Comparison of ENCODE assay signal across 40 cellular contexts in genomic region chr2:186855216-186855615, GRCh38. TPM values are rescaled to one million over a fixed set of nuclear protein-coding genes. Genes with fewer than 3 reads are reported as not detected.
"Had no signal": no experiment of that assay in that cellular context is flagged by ENCODE, and none has a peak within 500 bp of the region (broad histone marks: within the 10 kb centered on the region; RNA-seq: fewer than 3 reads in every experiment).

No MANE protein-coding gene starts in this region.

- H3K27me3 ChIP-seq: adrenal gland, ascending aorta, brain microvascular endothelial cell, breast epithelium, cardiac muscle cell had no signal

- H3K9me3 ChIP-seq: adrenal gland, ascending aorta, body of pancreas, breast epithelium had no signal

- H3K9me3 Mint-ChIP-seq: activated naive CD4-positive, alpha-beta T cell treated with anti-CD3 and anti-CD28 coated beads, Interleukin-2, amount 10 ng/mL, durations not matched to agents 7 days and 5 days; activated naive CD4-positive, alpha-beta T cell treated with anti-CD3 and anti-CD28 coated beads, Interleukin-2, amount 50 U/mL, for 72 hours; activated naive CD8-positive, alpha-beta T cell treated with anti-CD3 and anti-CD28 coated beads for 36 hours; activated naive CD8-positive, alpha-beta T cell treated with anti-CD3 and anti-CD28 coated beads, Interleukin-2, amount 50 U/mL, for 24 hours; activated T-cell treated with anti-CD3 and anti-CD28 coated beads, Interleukin-2, amount 50 U/mL, for 72 hours; activated T-helper 1 cell treated with anti-CD3 and anti-CD28 coated beads, Interleukin-12 subunit alpha, Interleukin-12 subunit beta, Interleukin-2, Interleukin-4 antibody, amounts not matched to agents 30 ng/mL and 10 ng/mL and 1 ng/mL, durations not matched to agents 14 hours and 24 hours and 36 hours; activated T-helper 17 cell treated with anti-CD3 and anti-CD28 coated beads, Interleukin-2, amount 50 U/mL, for 72 hours; activated T-helper 2 cell treated with anti-CD3 and anti-CD28 coated beads, Interferon-gamma antibody, Interleukin-2, Interleukin-4, amounts not matched to agents 10 μg/mL and 5 μg/mL and 100 μg/mL, durations not matched to agents 14 hours and 24 hours and 36 hours had no signal

- DNase-seq: activated effector memory CD4-positive, alpha-beta T cell treated with anti-CD3 and anti-CD28 coated beads, Interleukin-2, amount 50 U/mL, for 16 hours; activated effector memory CD4-positive, alpha-beta T cell treated with Interleukin-2 at 50 U/mL for 16 hours; activated gamma-delta T cell; activated gamma-delta T cell treated with Interleukin-2 at 50 U/mL for 16 hours; activated naive CD4-positive, alpha-beta T cell; activated naive CD4-positive, alpha-beta T cell treated with anti-CD3 and anti-CD28 coated beads for 36 hours; activated naive CD4-positive, alpha-beta T cell treated with anti-CD3 and anti-CD28 coated beads, Interleukin-2, amount 10 ng/mL, durations not matched to agents 7 days and 5 days; activated naive CD4-positive, alpha-beta T cell treated with anti-CD3 and anti-CD28 coated beads, Interleukin-2, amount 50 U/mL, for 16 hours; activated naive CD4-positive, alpha-beta T cell treated with Interleukin-2 at 50 U/mL for 16 hours; activated naive CD8-positive, alpha-beta T cell treated with anti-CD3 and anti-CD28 coated beads for 36 hours; activated naive CD8-positive, alpha-beta T cell treated with anti-CD3 and anti-CD28 coated beads, Interleukin-2, amount 10 ng/mL, durations not matched to agents 7 days and 5 days; activated naive CD8-positive, alpha-beta T cell treated with anti-CD3 and anti-CD28 coated beads, Interleukin-2, amount 50 U/mL, for 24 hours; activated T-cell treated with anti-CD3 and anti-CD28 coated beads, Interleukin-2, amount 50 U/mL, for 1 hour; activated T-cell treated with anti-CD3 and anti-CD28 coated beads, Interleukin-2, amount 50 U/mL, for 24 hours; activated T-cell treated with anti-CD3 and anti-CD28 coated beads, Interleukin-2, amount 50 U/mL, for 4 hours; activated T-cell treated with anti-CD3 and anti-CD28 coated beads, Interleukin-2, amount 50 U/mL, for 48 hours; activated T-cell treated with anti-CD3 and anti-CD28 coated beads, Interleukin-2, amount 50 U/mL, for 72 hours; adrenal gland; amniotic stem cell; amygdala; anterior cingulate cortex; aorta; body of pancreas; brain microvascular endothelial cell; central memory CD4-positive, alpha-beta T cell; cerebellar nuclear complex had no signal

- H3K27me3 Mint-ChIP-seq: activated naive CD4-positive, alpha-beta T cell treated with anti-CD3 and anti-CD28 coated beads, Interleukin-2, amount 10 ng/mL, durations not matched to agents 7 days and 5 days; activated naive CD4-positive, alpha-beta T cell treated with anti-CD3 and anti-CD28 coated beads, Interleukin-2, amount 50 U/mL, for 24 hours; activated naive CD8-positive, alpha-beta T cell treated with anti-CD3 and anti-CD28 coated beads, Interleukin-2, amount 50 U/mL, for 24 hours; brain; central memory CD8-positive, alpha-beta T cell had no signal

- H3K27ac ChIP-seq: adrenal gland, ascending aorta, body of pancreas, brain microvascular endothelial cell, breast epithelium, cardiac muscle cell had no signal

- H3K36me3 ChIP-seq: adrenal gland, ascending aorta, brain microvascular endothelial cell, breast epithelium, cardiac muscle cell had no signal

- H3K4me1 Mint-ChIP-seq: activated naive CD4-positive, alpha-beta T cell treated with anti-CD3 and anti-CD28 coated beads, Interleukin-2, amount 10 ng/mL, durations not matched to agents 7 days and 5 days; activated naive CD4-positive, alpha-beta T cell treated with anti-CD3 and anti-CD28 coated beads, Interleukin-2, amount 50 U/mL, for 24 hours; activated naive CD8-positive, alpha-beta T cell treated with anti-CD3 and anti-CD28 coated beads for 36 hours; activated naive CD8-positive, alpha-beta T cell treated with anti-CD3 and anti-CD28 coated beads, Interleukin-2, amount 10 ng/mL, durations not matched to agents 7 days and 5 days; activated naive CD8-positive, alpha-beta T cell treated with anti-CD3 and anti-CD28 coated beads, Interleukin-2, amount 50 U/mL, for 24 hours; activated T-helper 17 cell treated with anti-CD3 and anti-CD28 coated beads, Interleukin-2, amount 50 U/mL, for 72 hours; brain; central memory CD8-positive, alpha-beta T cell had no signal

- H3K36me3 Mint-ChIP-seq: activated naive CD4-positive, alpha-beta T cell treated with anti-CD3 and anti-CD28 coated beads, Interleukin-2, amount 10 ng/mL, durations not matched to agents 7 days and 5 days; activated naive CD4-positive, alpha-beta T cell treated with anti-CD3 and anti-CD28 coated beads, Interleukin-2, amount 50 U/mL, for 24 hours; activated naive CD4-positive, alpha-beta T cell treated with anti-CD3 and anti-CD28 coated beads, Interleukin-2, amount 50 U/mL, for 72 hours; activated naive CD8-positive, alpha-beta T cell treated with anti-CD3 and anti-CD28 coated beads for 36 hours; activated naive CD8-positive, alpha-beta T cell treated with anti-CD3 and anti-CD28 coated beads, Interleukin-2, amount 10 ng/mL, durations not matched to agents 7 days and 5 days; brain had no signal

- H3K4me3 ChIP-seq: adrenal gland, ascending aorta, body of pancreas, breast epithelium, cardiac muscle cell had no signal

- FAIRE-seq: bronchial epithelial cell had no signal

- H3K4me1 ChIP-seq: adrenal gland, ascending aorta, body of pancreas, breast epithelium had no signal

- ATAC-seq: activated naive CD4-positive, alpha-beta T cell treated with anti-CD3 and anti-CD28 coated beads, Interleukin-2, amount 50 U/mL, for 72 hours; activated naive CD8-positive, alpha-beta T cell treated with anti-CD3 and anti-CD28 coated beads, Interleukin-2, amount 50 U/mL, for 24 hours; activated T-cell treated with anti-CD3 and anti-CD28 coated beads, Interleukin-2, amount 50 U/mL, for 4 hours; activated T-cell treated with anti-CD3 and anti-CD28 coated beads, Interleukin-2, amount 50 U/mL, for 72 hours; activated T-helper 17 cell treated with anti-CD3 and anti-CD28 coated beads, Interleukin-2, amount 50 U/mL, for 72 hours; body of pancreas had no signal

- H3K4me3 Mint-ChIP-seq: activated naive CD4-positive, alpha-beta T cell treated with anti-CD3 and anti-CD28 coated beads for 36 hours; activated naive CD4-positive, alpha-beta T cell treated with anti-CD3 and anti-CD28 coated beads, Interleukin-2, amount 10 ng/mL, durations not matched to agents 7 days and 5 days; activated naive CD4-positive, alpha-beta T cell treated with anti-CD3 and anti-CD28 coated beads, Interleukin-2, amount 50 U/mL, for 24 hours; activated naive CD8-positive, alpha-beta T cell; activated naive CD8-positive, alpha-beta T cell treated with anti-CD3 and anti-CD28 coated beads for 36 hours; activated naive CD8-positive, alpha-beta T cell treated with anti-CD3 and anti-CD28 coated beads, Interleukin-2, amount 10 ng/mL, durations not matched to agents 7 days and 5 days; activated naive CD8-positive, alpha-beta T cell treated with anti-CD3 and anti-CD28 coated beads, Interleukin-2, amount 50 U/mL, for 24 hours; activated T-cell treated with anti-CD3 and anti-CD28 coated beads, Interleukin-2, amount 50 U/mL, for 24 hours; activated T-cell treated with anti-CD3 and anti-CD28 coated beads, Interleukin-2, amount 50 U/mL, for 4 hours; activated T-cell treated with anti-CD3 and anti-CD28 coated beads, Interleukin-2, amount 50 U/mL, for 72 hours; activated T-helper 1 cell treated with anti-CD3 and anti-CD28 coated beads, Interleukin-12 subunit alpha, Interleukin-12 subunit beta, Interleukin-2, Interleukin-4 antibody, amounts not matched to agents 30 ng/mL and 10 ng/mL and 1 ng/mL, durations not matched to agents 14 hours and 24 hours and 36 hours; activated T-helper 17 cell treated with anti-CD3 and anti-CD28 coated beads, Interleukin-2, amount 50 U/mL, for 72 hours; brain; central memory CD8-positive, alpha-beta T cell had no signal

- H3K27ac Mint-ChIP-seq: activated naive CD4-positive, alpha-beta T cell treated with anti-CD3 and anti-CD28 coated beads for 36 hours; activated naive CD4-positive, alpha-beta T cell treated with anti-CD3 and anti-CD28 coated beads, Interleukin-2, amount 10 ng/mL, durations not matched to agents 7 days and 5 days; activated naive CD4-positive, alpha-beta T cell treated with anti-CD3 and anti-CD28 coated beads, Interleukin-2, amount 50 U/mL, for 24 hours; activated naive CD4-positive, alpha-beta T cell treated with anti-CD3 and anti-CD28 coated beads, Interleukin-2, amount 50 U/mL, for 72 hours; activated naive CD8-positive, alpha-beta T cell; activated naive CD8-positive, alpha-beta T cell treated with anti-CD3 and anti-CD28 coated beads for 36 hours; activated naive CD8-positive, alpha-beta T cell treated with anti-CD3 and anti-CD28 coated beads, Interleukin-2, amount 10 ng/mL, durations not matched to agents 7 days and 5 days; activated naive CD8-positive, alpha-beta T cell treated with anti-CD3 and anti-CD28 coated beads, Interleukin-2, amount 50 U/mL, for 24 hours; activated T-cell treated with anti-CD3 and anti-CD28 coated beads, Interleukin-2, amount 50 U/mL, for 24 hours; activated T-cell treated with anti-CD3 and anti-CD28 coated beads, Interleukin-2, amount 50 U/mL, for 72 hours; activated T-helper 1 cell treated with anti-CD3 and anti-CD28 coated beads, Interleukin-12 subunit alpha, Interleukin-12 subunit beta, Interleukin-2, Interleukin-4 antibody, amounts not matched to agents 30 ng/mL and 10 ng/mL and 1 ng/mL, durations not matched to agents 14 hours and 24 hours and 36 hours; activated T-helper 17 cell treated with anti-CD3 and anti-CD28 coated beads, Interleukin-2, amount 50 U/mL, for 72 hours; activated T-helper 2 cell treated with anti-CD3 and anti-CD28 coated beads, Interferon-gamma antibody, Interleukin-2, Interleukin-4, amounts not matched to agents 10 μg/mL and 5 μg/mL and 100 μg/mL, durations not matched to agents 14 hours and 24 hours and 36 hours had no signal

RNA-seq across cellular contexts. Expression of gene ZSWIM2, which starts 6.2 kb away (rescaled TPM):
- total RNA-seq: activated naive CD4-positive, alpha-beta T cell treated with anti-CD3 and anti-CD28 coated beads for 36 hours; activated naive CD4-positive, alpha-beta T cell treated with anti-CD3 and anti-CD28 coated beads, Interleukin-2, amount 50 U/mL, for 72 hours; activated naive CD8-positive, alpha-beta T cell treated with anti-CD3 and anti-CD28 coated beads for 36 hours; activated naive CD8-positive, alpha-beta T cell treated with anti-CD3 and anti-CD28 coated beads, Interleukin-2, amount 10 ng/mL, durations not matched to agents 7 days and 5 days; activated T-cell treated with anti-CD3 and anti-CD28 coated beads, Interleukin-2, amount 50 U/mL, for 4 hours; activated T-cell treated with anti-CD3 and anti-CD28 coated beads, Interleukin-2, amount 50 U/mL, for 72 hours; activated T-helper 1 cell treated with anti-CD3 and anti-CD28 coated beads, Interleukin-12 subunit alpha, Interleukin-12 subunit beta, Interleukin-2, Interleukin-4 antibody, amounts not matched to agents 30 ng/mL and 10 ng/mL and 1 ng/mL, durations not matched to agents 14 hours and 24 hours and 36 hours; activated T-helper 17 cell treated with anti-CD3 and anti-CD28 coated beads, Interleukin-2, amount 50 U/mL, for 72 hours; activated T-helper 2 cell treated with anti-CD3 and anti-CD28 coated beads, Interferon-gamma antibody, Interleukin-2, Interleukin-4, amounts not matched to agents 10 μg/mL and 5 μg/mL and 100 μg/mL, durations not matched to agents 14 hours and 24 hours and 36 hours; adrenal gland; aorta; ascending aorta; body of pancreas; bronchial epithelial cell; cardiac muscle cell; cardiac septum; chondrocyte had no signal
- polyA plus RNA-seq: aorta, cardiac muscle cell had no signal
